8 cellular contexts compared by ENCODE assay signal in the genomic region with DNA sequence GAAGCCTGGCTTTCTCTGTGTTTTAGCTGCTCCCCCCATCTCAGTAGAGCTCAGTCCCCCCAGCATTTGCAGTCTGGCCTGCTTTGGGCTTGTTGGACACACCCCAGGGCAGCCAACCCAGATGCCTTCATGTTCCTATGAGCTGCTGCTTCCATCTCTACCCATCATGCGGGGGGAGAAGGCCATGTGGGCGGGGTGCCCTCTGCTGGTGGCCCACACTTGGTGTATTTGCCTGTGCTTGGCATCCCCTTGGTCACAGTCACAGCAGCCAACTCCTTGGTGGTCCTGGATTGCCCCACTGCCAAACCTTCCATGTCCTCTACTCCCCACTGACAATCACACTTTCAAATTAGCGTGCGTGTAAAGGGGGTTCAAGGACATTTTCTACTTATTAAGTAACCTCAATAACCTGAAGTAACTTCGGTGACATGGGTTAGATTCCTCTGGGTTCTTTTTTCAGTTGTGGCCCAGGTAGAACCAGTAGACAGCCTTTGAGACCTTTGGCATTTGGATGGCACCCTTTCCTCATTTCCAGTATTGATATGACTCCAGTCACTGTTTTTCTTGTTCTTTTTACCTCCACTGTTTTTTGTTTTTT. TPM values are rescaled to one million over a fixed set of nuclear protein-coding genes. Genes with fewer than 3 reads are reported as not detected.
A peak's percentile ranks its signal among the peaks of the same experiment; 100 is the strongest.
DNase-seq lines count a peak whose midpoint lies in the region; ATAC-seq and TF ChIP-seq lines count a peak whose summit lies in the region.

No MANE protein-coding gene starts in this region.

- no peaks in the 10 kb centered on the region for H3K27me3 ChIP-seq in stomach

- no peak for TF ChIP-seq EP300 in stomach (IDR thresholded peaks at IDR 0.05)

- ATAC-seq in HG03135 (IDR thresholded peaks at IDR 0.05; ENCODE audit: unreplicated experiment), result peak; percentile 75
- peak; percentile 96 to 99 for ATAC-seq in naive thymus-derived CD8-positive, alpha-beta T cell

- peak overlapping the region in 2 of 10 donors; percentile 24 to 40 for H3K27ac Mint-ChIP-seq in naive thymus-derived CD8-positive, alpha-beta T cell

- H3K4me1 ChIP-seq in stomach, result peaks cover 0 to 53% (median 13%) of the 10 kb centered on the region in 4 donors

- no peak overlapping the region for H3K27ac ChIP-seq in stomach

- no peaks in the 10 kb centered on the region for H3K36me3 ChIP-seq in stomach

- DNase-seq in NK-92 treated with Interleukin-12 subunit alpha and Interleukin-12 subunit beta, amount 100 ng/mL, for 24 hours (lab: John Stamatoyannopoulos, UW), result peak; percentile 50
- DNase-seq in NK-92 (lab: John Stamatoyannopoulos, UW; ENCODE audit: unreplicated experiment) (no peak), NOMO-1 treated with DMSO at 0.1 percent for 48 hours (lab: John Stamatoyannopoulos, UW; ENCODE audit: unreplicated experiment) (peak; percentile 50), epithelial cell of esophagus (ENCODE audit: low read depth) (peak; percentile 63), stomach (peak; percentile 61)
- peak; percentile 57 to 65 (median 57) for DNase-seq in activated CD8-positive, alpha-beta memory T cell treated with anti-CD3 and anti-CD28 coated beads for 48 hours (ENCODE audit: low read depth in 2 of 3, low spot score in 2 of 3)
- DNase-seq in naive thymus-derived CD8-positive, alpha-beta T cell, result peak; percentile 56 to 90 (median 78)

- 69 to 85% (median 70%) methylated on average over 5 of the region's 5 CpGs for WGBS in stomach, 5 donors

- POLR2A ChIA-PET in naive thymus-derived CD8-positive, alpha-beta T cell (lab: Charles Lee), result interaction anchor here (1.0 kb wide), 1 partner anchor 76 kb away, joined by 5 read pairs; a partner anchor contains a TSS

- TF ChIP-seq CTCF in epithelial cell of esophagus (IDR thresholded peaks at IDR 0.05; ENCODE audit: insufficient read depth, low read depth, low read length, missing control alignments) (peak; percentile 58), stomach (IDR thresholded peaks at IDR 0.05) (peak in 5 of 7 experiments; percentile 31 to 56 (median 44))

- H3K9me3 ChIP-seq in stomach, result no peaks in the 10 kb centered on the region

- TF ChIP-seq POLR2A in stomach (IDR thresholded peaks at IDR 0.05), result no peak

- no peaks in the 10 kb centered on the region for H3K9me3 Mint-ChIP-seq in naive thymus-derived CD8-positive, alpha-beta T cell

- H3K4me3 Mint-ChIP-seq in naive thymus-derived CD8-positive, alpha-beta T cell, result no peak overlapping the region

- H3K4me1 Mint-ChIP-seq in naive thymus-derived CD8-positive, alpha-beta T cell, result peaks cover 10 to 21% (median 12%) of the 10 kb centered on the region in 4 donors

- H3K27me3 Mint-ChIP-seq in naive thymus-derived CD8-positive, alpha-beta T cell, result no peaks in the 10 kb centered on the region

- no peaks in the 10 kb centered on the region for H3K36me3 Mint-ChIP-seq in naive thymus-derived CD8-positive, alpha-beta T cell

- H3K4me3 ChIP-seq in epithelial cell of esophagus (ENCODE audit: low read length) (no peak overlapping the region), stomach (no peak overlapping the region)

- intact Hi-C loops in stomach (cut with DNase I; ENCODE audit: low total_unique reads), result no loop called here

RNA-seq across cellular contexts. Expression of a gene that starts 42.8 kb away (rescaled TPM):
- 10 to 100 TPM; 10.3 to 10.4 TPM for total RNA-seq in naive thymus-derived CD8-positive, alpha-beta T cell
- polyA plus RNA-seq in naive thymus-derived CD8-positive, alpha-beta T cell, result 1 to 10 TPM; 1.7 to 3.6 (median 2.2) TPM
- 10 to 100 TPM in 3 of 5 donors, 1 to 10 TPM in 2; 1.2 to 37.1 (median 16.3) TPM for total RNA-seq in stomach
- 1 to 10 TPM; 1.5 to 4.0 (median 3.1) TPM for polyA plus RNA-seq in stomach
